In genomic region chr6:116570856-116571682, GRCh38 we compare ENCODE assay signal across 8 cellular contexts. TPM values are rescaled to one million over a fixed set of nuclear protein-coding genes. Genes with fewer than 3 reads are reported as not detected.
A peak's percentile ranks its signal among the peaks of the same experiment; 100 is the strongest.
DNase-seq lines count a peak whose midpoint lies in the region; ATAC-seq and TF ChIP-seq lines count a peak whose summit lies in the region.

TSS of gene RWDD1 (plus strand) at chr6:116571504. CDS start at chr6:116571583, 79 bp downstream.

- CTCF ChIA-PET in WTC11 (lab: Charles Lee), result interaction anchor here (0.6 to 2.2 kb wide), 12 partner anchors 8 to 353 kb away, joined by 3 to 19 read pairs (median 4); partner anchors contain the start of gene CALHM5

- POLR2A ChIA-PET in WTC11 (lab: Charles Lee), result interaction anchor here (0.6 to 2.5 kb wide), 10 partner anchors 17 to 342 kb away, joined by 3 to 11 read pairs (median 4); partner anchors contain the start of genes DSE, TSPYL1 and TSPYL4

- no peaks in the 10 kb centered on the region; the same call in 1 of the 2 replicates for H3K36me3 Mint-ChIP-seq in WTC11

- peak within 1 kb of the TSS; percentile 79 to 83 for H3K4me3 ChIP-seq in cardiac fibroblast (replicated peaks in 1 of 2; ENCODE audit: low read depth in 2 of 2, low read length in 2 of 2)

- no peaks in the 10 kb centered on the region for H3K9me3 Mint-ChIP-seq in WTC11

- H3K27ac Mint-ChIP-seq in WTC11, result peak within 1 kb of the TSS; percentile 100

- no peaks in the 10 kb centered on the region; the same call in 1 of the 2 replicates for H3K27me3 Mint-ChIP-seq in WTC11 (ENCODE audit: low read depth)

- TF ChIP-seq CTCF in WTC11 (IDR thresholded peaks at IDR 0.05) (no peak), cardiac fibroblast (IDR thresholded peaks at IDR 0.05; ENCODE audit: low read depth, low read length) (no peak)

- DNase-seq in AG08396 (ENCODE audit: low spot score) (peak; percentile 97), NCI-H226 (peak; percentile 100), WTC11 (ENCODE audit: low spot score) (peak; percentile 99), cardiac fibroblast (ENCODE audit: low read depth in 2 of 2) (peak; percentile 100), iPS-NIHi7 (ENCODE audit: extremely low spot score) (peak; percentile 98), smooth muscle cell of the brain vasculature (ENCODE audit: low read depth, low spot score) (peak; percentile 98)

- peak within 1 kb of the TSS; percentile 98 for H3K4me3 Mint-ChIP-seq in WTC11

- peaks cover 14% of the 10 kb centered on the region for H3K4me1 Mint-ChIP-seq in WTC11

- ATAC-seq in GM18909 (IDR thresholded peaks at IDR 0.05; ENCODE audit: poor library complexity, unreplicated experiment) (peak; percentile 97), HG03175 (IDR thresholded peaks at IDR 0.05; ENCODE audit: unreplicated experiment) (peak; percentile 95), WTC11 (peak; percentile 98)

TF ChIP-seq in WTC11, 78 proteins besides CTCF, POLR2A, EP300 and RAD21 (continues in another document):
- TF ChIP-seq JAZF1 (CRISPR knock-in tag; IDR thresholded peaks at IDR 0.05) (no peak), MYBL2 (CRISPR knock-in tag; IDR thresholded peaks at IDR 0.05) (peak; percentile 87), AFF4 (CRISPR knock-in tag; IDR thresholded peaks at IDR 0.05; ENCODE audit: borderline replicate concordance) (peak; percentile 58; the same call in 1 of the 2 replicates), ZMAT4 (CRISPR knock-in tag; IDR thresholded peaks at IDR 0.05) (no peak), ZNF232 (CRISPR knock-in tag; IDR thresholded peaks at IDR 0.05) (peak; percentile 52; the same call in 1 of the 2 replicates), GTF2I (CRISPR knock-in tag; conservative IDR thresholded peaks at IDR 0.05) (no peak), E2F5 (CRISPR knock-in tag; IDR thresholded peaks at IDR 0.05) (peak; percentile 73; the same call in 1 of the 2 replicates), ZBTB21 (CRISPR knock-in tag; IDR thresholded peaks at IDR 0.05; ENCODE audit: borderline replicate concordance) (peak; percentile 66; the same call in 1 of the 2 replicates), MAX (CRISPR knock-in tag; IDR thresholded peaks at IDR 0.05) (peak; percentile 72), TP53 (CRISPR knock-in tag; IDR thresholded peaks at IDR 0.05) (peak; percentile 62; the same call in 1 of the 2 replicates), NFE2L1 (CRISPR knock-in tag; IDR thresholded peaks at IDR 0.05) (peak; percentile 47; the same call in 1 of the 2 replicates), TEAD4 (CRISPR knock-in tag; IDR thresholded peaks at IDR 0.05) (no peak), TEAD1 (CRISPR knock-in tag; IDR thresholded peaks at IDR 0.05) (peak; percentile 59), ETV6 (CRISPR knock-in tag; IDR thresholded peaks at IDR 0.05) (peak; percentile 95), ZNF281 (CRISPR knock-in tag; IDR thresholded peaks at IDR 0.05) (no peak), GABPB1 (CRISPR knock-in tag; IDR thresholded peaks at IDR 0.05) (peak; percentile 87), SMAD4 (CRISPR knock-in tag; IDR thresholded peaks at IDR 0.05) (0 out of 2 replicates have a peak, but pooled peaks have one; percentile 11), NFYB (CRISPR knock-in tag; conservative IDR thresholded peaks at IDR 0.05; ENCODE audit: low read depth) (peak; percentile 100), CDX4 (CRISPR knock-in tag; IDR thresholded peaks at IDR 0.05; ENCODE audit: borderline replicate concordance) (no peak), CREM (CRISPR knock-in tag; IDR thresholded peaks at IDR 0.05) (peak; percentile 71)

RNA-seq across cellular contexts. Expression of gene RWDD1, which starts in this region (rescaled TPM):
- total RNA-seq in WTC11 (2021), result 26.2 to 33.8 TPM (median 28.3 TPM) in 3 replicates

Comparison
In these comparisons a context has a peak if more than half of its experiments do, and no peak if none do; other contexts are left out.
1. Peak in every context shown above with its lines: DNase-seq, ATAC-seq and H3K4me3 ChIP-seq.